1 cellular context compared by ENCODE assay signal in the genomic region with DNA sequence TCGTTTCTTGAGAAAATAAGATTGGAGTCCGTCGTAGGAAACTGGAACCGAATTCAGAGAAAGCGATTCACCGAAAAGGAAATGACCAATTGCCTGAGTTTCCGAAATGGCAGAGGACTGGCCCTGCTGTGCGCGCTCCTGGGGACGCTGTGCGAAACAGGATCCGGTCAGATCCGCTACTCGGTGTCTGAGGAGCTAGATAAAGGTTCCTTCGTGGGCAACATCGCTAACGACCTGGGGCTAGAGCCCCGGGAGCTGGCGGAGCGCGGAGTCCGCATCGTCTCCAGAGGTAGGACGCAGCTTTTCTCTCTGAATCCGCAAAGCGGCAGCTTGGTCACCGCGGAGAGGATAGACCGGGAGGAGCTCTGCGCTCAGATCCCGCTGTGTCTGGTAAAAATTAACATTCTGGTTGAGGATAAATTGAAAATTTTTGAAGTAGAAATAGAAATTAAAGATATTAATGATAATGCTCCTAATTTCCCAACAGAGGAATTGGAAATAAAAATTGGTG.
TF ChIP-seq lines count a peak whose summit lies in the region.

No MANE protein-coding gene starts in this region.

TF ChIP-seq in H1, 55 proteins besides CTCF, POLR2A, EP300 and RAD21:
- TF ChIP-seq KDM1A (IDR thresholded peaks at IDR 0.05; ENCODE audit: borderline replicate concordance, low read length) = no peak
- TF ChIP-seq KDM5A (IDR thresholded peaks at IDR 0.05; ENCODE audit: low read length) = no peak
- TF ChIP-seq POLR2AphosphoS5 (IDR thresholded peaks at IDR 0.05; ENCODE audit: low read depth, low read length) = no peak
- TF ChIP-seq EGR1 (IDR thresholded peaks at IDR 0.05; ENCODE audit: borderline replicate concordance, low read depth, low read length) = no peak
- no peak for TF ChIP-seq CREB1 (IDR thresholded peaks at IDR 0.05)
- TF ChIP-seq SRF (IDR thresholded peaks at IDR 0.05; ENCODE audit: low read depth, low read length) = no peak
- no peak for TF ChIP-seq ASH2L (IDR thresholded peaks at IDR 0.05; ENCODE audit: low read length)
- no peak for TF ChIP-seq ZNF274 (IDR thresholded peaks at IDR 0.05; ENCODE audit: borderline replicate concordance, extremely low read depth, low read length)
- TF ChIP-seq SP2 (IDR thresholded peaks at IDR 0.05; ENCODE audit: low read length) = no peak
- TF ChIP-seq, protein P1, sequence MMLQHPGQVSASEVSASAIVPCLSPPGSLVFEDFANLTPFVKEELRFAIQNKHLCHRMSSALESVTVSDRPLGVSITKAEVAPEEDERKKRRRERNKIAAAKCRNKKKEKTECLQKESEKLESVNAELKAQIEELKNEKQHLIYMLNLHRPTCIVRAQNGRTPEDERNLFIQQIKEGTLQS (IDR thresholded peaks at IDR 0.05; ENCODE audit: insufficient read depth, low read depth, low read length) = no peak
- TF ChIP-seq RNF2 (IDR thresholded peaks at IDR 0.05; ENCODE audit: borderline replicate concordance, low read depth, low read length, missing control alignments, poor library complexity, severe bottlenecking) = no peak
- no peak for TF ChIP-seq SIX5 (IDR thresholded peaks at IDR 0.05; ENCODE audit: low read depth, low read length)
- no peak for TF ChIP-seq NRF1 (IDR thresholded peaks at IDR 0.05; ENCODE audit: low read depth, low read length)
- TF ChIP-seq NANOG (IDR thresholded peaks at IDR 0.05; ENCODE audit: insufficient read depth, low read depth, low read length, poor library complexity, severe bottlenecking) = no peak
- no peak for TF ChIP-seq RXRA (IDR thresholded peaks at IDR 0.05; ENCODE audit: insufficient read depth, low read depth, low read length)
- no peak for TF ChIP-seq YY1 (IDR thresholded peaks at IDR 0.05; ENCODE audit: low read depth, low read length)
- TF ChIP-seq SIRT6 (IDR thresholded peaks at IDR 0.05; ENCODE audit: low read length) = no peak
- TF ChIP-seq SP4 (IDR thresholded peaks at IDR 0.05; ENCODE audit: low read length) = no peak
- no peak for TF ChIP-seq TAF1 (IDR thresholded peaks at IDR 0.05; ENCODE audit: low read depth, low read length)
- TF ChIP-seq, protein P2, sequence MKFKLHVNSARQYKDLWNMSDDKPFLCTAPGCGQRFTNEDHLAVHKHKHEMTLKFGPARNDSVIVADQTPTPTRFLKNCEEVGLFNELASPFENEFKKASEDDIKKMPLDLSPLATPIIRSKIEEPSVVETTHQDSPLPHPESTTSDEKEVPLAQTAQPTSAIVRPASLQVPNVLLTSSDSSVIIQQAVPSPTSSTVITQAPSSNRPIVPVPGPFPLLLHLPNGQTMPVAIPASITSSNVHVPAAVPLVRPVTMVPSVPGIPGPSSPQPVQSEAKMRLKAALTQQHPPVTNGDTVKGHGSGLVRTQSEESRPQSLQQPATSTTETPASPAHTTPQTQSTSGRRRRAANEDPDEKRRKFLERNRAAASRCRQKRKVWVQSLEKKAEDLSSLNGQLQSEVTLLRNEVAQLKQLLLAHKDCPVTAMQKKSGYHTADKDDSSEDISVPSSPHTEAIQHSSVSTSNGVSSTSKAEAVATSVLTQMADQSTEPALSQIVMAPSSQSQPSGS (IDR thresholded peaks at IDR 0.05; ENCODE audit: low read length) = no peak
